8 cellular contexts compared by ENCODE assay signal in the genomic region with DNA sequence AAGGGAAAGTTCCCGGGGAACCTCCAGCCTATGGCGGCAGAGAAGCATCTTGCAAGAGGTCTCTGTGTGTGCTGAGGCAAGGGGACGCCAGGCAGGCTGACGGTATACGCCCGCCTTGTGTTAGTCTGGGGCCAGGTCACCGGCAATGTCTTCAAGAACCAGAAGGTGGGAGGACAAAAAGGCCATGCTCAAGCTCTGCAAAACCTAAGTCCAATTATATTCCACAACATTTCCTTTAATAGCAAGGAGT. TPM values are rescaled to one million over a fixed set of nuclear protein-coding genes. Genes with fewer than 3 reads are reported as not detected.
DNase-seq lines count a peak whose midpoint lies in the region; ATAC-seq and TF ChIP-seq lines count a peak whose summit lies in the region.

No MANE protein-coding gene starts in this region.

- POLR2A ChIA-PET in activated B cell treated with CpG ODN at 0.5 μM for 24 hours (lab: Charles Lee): interaction anchor here (0.6 to 2.9 kb wide), 35 partner anchors 10 to 1148 kb away, joined by 3 to 59 read pairs (median 5); a partner anchor contains a TSS

- ATAC-seq in activated B cell treated with CpG ODN at 0.5 μM for 24 hours (ENCODE audit: low read depth) (no peak), HG03280 (IDR thresholded peaks at IDR 0.05; ENCODE audit: unreplicated experiment) (no peak)

- CTCF ChIA-PET in activated B cell treated with CpG ODN at 0.5 μM for 24 hours (lab: Charles Lee): interaction anchor here (1.0 to 1.9 kb wide), 5 partner anchors 69 to 387 kb away, joined by 3 to 8 read pairs (median 3); a partner anchor contains a TSS

- peak overlapping the region; percentile 98 for H3K27ac Mint-ChIP-seq in activated naive CD4-positive, alpha-beta T cell treated with anti-CD3 and anti-CD28 coated beads, Interleukin-2, amount 50 U/mL, for 24 hours
- peak overlapping the region; percentile 91 for H3K27ac Mint-ChIP-seq in activated B cell treated with CpG ODN at 0.5 μM for 24 hours

- intact Hi-C loops in activated B cell treated with CpG ODN at 0.5 μM for 24 hours (cut with micrococcal nuclease): loop anchor here (1.0 to 5.0 kb wide), 13 partner anchors 21 to 547 kb away; a partner anchor contains a TSS
- intact Hi-C loops in head of caudate nucleus (cut with DNase I): loop anchor here (5.0 kb wide), 1 partner anchor 41 kb away; a partner anchor contains a TSS

- H3K36me3 Mint-ChIP-seq in activated naive CD4-positive, alpha-beta T cell treated with anti-CD3 and anti-CD28 coated beads, Interleukin-2, amount 50 U/mL, for 24 hours: peaks cover 12% of the 10 kb centered on the region
- peaks cover 50% of the 10 kb centered on the region for H3K36me3 Mint-ChIP-seq in activated B cell treated with CpG ODN at 0.5 μM for 24 hours (ENCODE audit: low read depth)

- no peak for DNase-seq in activated naive CD4-positive, alpha-beta T cell (lab: John Stamatoyannopoulos, UW)
- DNase-seq in activated B cell treated with CpG ODN at 0.5 μM for 24 hours (no peak), HT-29 (ENCODE audit: low spot score) (no peak), head of caudate nucleus (no peak)

- H3K4me1 ChIP-seq in iPS-20b (ENCODE audit: insufficient read depth, low read length): peaks cover 6% of the 10 kb centered on the region
- peaks cover 15% of the 10 kb centered on the region for H3K4me1 ChIP-seq in thymus (ENCODE audit: control insufficient read depth, insufficient read depth, low read length)

- H3K27ac ChIP-seq in iPS-20b (ENCODE audit: low read length) (peak overlapping the region; percentile 8), thymus (ENCODE audit: low read depth) (peak overlapping the region; percentile 98)

- no peaks in the 10 kb centered on the region for H3K27me3 ChIP-seq in iPS-20b (ENCODE audit: insufficient read depth, low read length)
- no peaks in the 10 kb centered on the region for H3K27me3 ChIP-seq in thymus (ENCODE audit: control insufficient read depth, insufficient read depth)

- peak overlapping the region; percentile 85 for H3K9ac ChIP-seq in iPS-20b (ENCODE audit: low read depth, low read length)

- no peaks in the 10 kb centered on the region for H3K27me3 Mint-ChIP-seq in activated naive CD4-positive, alpha-beta T cell treated with anti-CD3 and anti-CD28 coated beads, Interleukin-2, amount 50 U/mL, for 24 hours
- no peaks in the 10 kb centered on the region for H3K27me3 Mint-ChIP-seq in activated B cell treated with CpG ODN at 0.5 μM for 24 hours

- peak overlapping the region; percentile 89 for H3K4me3 ChIP-seq in iPS-20b (ENCODE audit: low read length)
- peak overlapping the region; percentile 100 for H3K4me3 ChIP-seq in thymus (ENCODE audit: low read length)

- H3K4me1 Mint-ChIP-seq in activated naive CD4-positive, alpha-beta T cell treated with anti-CD3 and anti-CD28 coated beads, Interleukin-2, amount 50 U/mL, for 24 hours: peaks cover 48% of the 10 kb centered on the region
- H3K4me1 Mint-ChIP-seq in activated B cell treated with CpG ODN at 0.5 μM for 24 hours: peaks cover 36% of the 10 kb centered on the region

- peak overlapping the region; percentile 97 for H3K4me3 Mint-ChIP-seq in activated naive CD4-positive, alpha-beta T cell treated with anti-CD3 and anti-CD28 coated beads, Interleukin-2, amount 50 U/mL, for 24 hours
- peak overlapping the region; percentile 95 for H3K4me3 Mint-ChIP-seq in activated B cell treated with CpG ODN at 0.5 μM for 24 hours

- peaks cover 28% of the 10 kb centered on the region for H3K36me3 ChIP-seq in iPS-20b (ENCODE audit: insufficient read depth, low read depth, low read length)
- H3K36me3 ChIP-seq in thymus (ENCODE audit: control insufficient read depth, insufficient read depth): peaks cover 29% of the 10 kb centered on the region

- no peak for TF ChIP-seq CTCF in activated B cell treated with CpG ODN at 0.5 μM for 24 hours (IDR thresholded peaks at IDR 0.05)

- H3K9me3 Mint-ChIP-seq in activated naive CD4-positive, alpha-beta T cell treated with anti-CD3 and anti-CD28 coated beads, Interleukin-2, amount 50 U/mL, for 24 hours: no peaks in the 10 kb centered on the region
- H3K9me3 Mint-ChIP-seq in activated B cell treated with CpG ODN at 0.5 μM for 24 hours: no peaks in the 10 kb centered on the region

- WGBS in thymus: 1% methylated on average over 7 of the region's 7 CpGs

- H3K9me3 ChIP-seq in iPS-20b (ENCODE audit: insufficient read depth, low read depth, low read length) (no peaks in the 10 kb centered on the region), thymus (ENCODE audit: control insufficient read depth) (no peaks in the 10 kb centered on the region)

RNA-seq across cellular contexts. Expression of a gene that starts 0.3 kb away (rescaled TPM):
- total RNA-seq in activated B cell treated with CpG ODN at 0.5 μM for 24 hours: 8.3 and 10.1 TPM in 2 replicates
- 7.1 TPM for polyA plus RNA-seq in thymus
- total RNA-seq in HT-29 (2014; rRNA removed; shearing (Covaris generic)): 21.6 and 29.8 TPM in 2 replicates

RNA-seq across cellular contexts. Expression of a gene that starts 0.5 kb away (rescaled TPM):
- total RNA-seq in activated B cell treated with CpG ODN at 0.5 μM for 24 hours: 32.4 and 32.5 TPM in 2 replicates
- 8.1 TPM for polyA plus RNA-seq in thymus
- 18.4 and 22.0 TPM in 2 replicates for total RNA-seq in HT-29 (2014; rRNA removed; shearing (Covaris generic))

RNA-seq across cellular contexts. Expression of a gene that starts 15.0 kb away (rescaled TPM):
- 5.1 and 5.5 TPM in 2 replicates for total RNA-seq in activated B cell treated with CpG ODN at 0.5 μM for 24 hours
- 2.9 TPM for polyA plus RNA-seq in thymus
- 1.3 and 3.7 TPM in 2 replicates for total RNA-seq in HT-29 (2014; rRNA removed; shearing (Covaris generic))

RNA-seq across cellular contexts. Expression of a gene that starts 20.8 kb away (rescaled TPM):
- total RNA-seq in activated B cell treated with CpG ODN at 0.5 μM for 24 hours: 38.7 and 41.9 TPM in 2 replicates
- 48.7 TPM for polyA plus RNA-seq in thymus
- 72.3 and 74.4 TPM in 2 replicates for total RNA-seq in HT-29 (2014; rRNA removed; shearing (Covaris generic))

RNA-seq across cellular contexts. Expression of a gene that starts 34.4 kb away (rescaled TPM):
- 24.8 and 27.3 TPM in 2 replicates for total RNA-seq in activated B cell treated with CpG ODN at 0.5 μM for 24 hours
- polyA plus RNA-seq in thymus: 16.7 TPM
- 53.2 and 56.3 TPM in 2 replicates for total RNA-seq in HT-29 (2014; rRNA removed; shearing (Covaris generic))
